Comparison of ENCODE assay signal across 8 cellular contexts in the genomic region with DNA sequence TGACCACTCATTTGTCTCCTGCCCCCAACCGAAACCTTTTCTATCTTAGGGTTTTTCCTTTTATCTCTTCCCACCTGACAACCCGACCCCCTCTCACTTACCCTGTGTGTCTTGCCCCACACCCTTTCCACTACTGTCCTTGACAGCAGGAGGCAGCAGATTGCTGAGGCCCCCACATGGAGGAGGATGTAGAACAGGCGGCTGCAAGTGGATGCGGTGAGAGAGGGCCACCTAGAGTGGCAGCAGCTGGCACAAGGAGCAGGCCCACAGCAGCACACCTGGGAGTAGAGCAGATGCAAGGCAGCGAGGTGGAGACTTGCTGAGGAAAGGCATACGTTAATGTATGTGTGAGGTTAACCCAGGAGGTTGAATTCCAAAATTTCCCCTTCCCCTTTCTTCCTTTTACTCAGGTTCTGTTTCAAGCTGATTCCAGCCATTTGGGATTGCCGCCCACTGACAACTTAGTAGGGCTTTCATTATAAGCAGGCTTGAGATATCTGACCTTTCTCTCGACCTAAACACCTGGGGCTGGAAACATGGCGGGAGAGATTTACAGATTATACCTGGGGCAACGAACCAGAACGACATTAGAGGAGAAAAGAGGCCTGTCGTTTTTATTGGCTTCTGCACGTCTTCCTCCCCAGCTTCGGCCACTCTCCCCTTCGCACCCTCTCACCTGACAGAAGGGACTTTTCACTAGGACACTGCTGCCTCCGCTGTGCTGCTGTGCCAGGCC. TPM values are rescaled to one million over a fixed set of nuclear protein-coding genes. Genes with fewer than 3 reads are reported as not detected.
DNase-seq lines count a peak whose midpoint lies in the region; ATAC-seq and TF ChIP-seq lines count a peak whose summit lies in the region.

No MANE protein-coding gene starts in this region.

- H3K4me3 Mint-ChIP-seq in activated T-helper 2 cell treated with anti-CD3 and anti-CD28 coated beads, Interferon-gamma antibody, Interleukin-2, Interleukin-4, amounts not matched to agents 10 μg/mL and 5 μg/mL and 100 μg/mL, durations not matched to agents 14 hours and 24 hours and 36 hours (ENCODE audit: low read depth) = peak overlapping the region; percentile 30

- H3K27ac Mint-ChIP-seq in activated T-helper 2 cell treated with anti-CD3 and anti-CD28 coated beads, Interferon-gamma antibody, Interleukin-2, Interleukin-4, amounts not matched to agents 10 μg/mL and 5 μg/mL and 100 μg/mL, durations not matched to agents 14 hours and 24 hours and 36 hours = peak overlapping the region; percentile 38

- H3K4me3 ChIP-seq in BLaER1 = peak overlapping the region; percentile 94; the same call in 1 of the 2 replicates
- H3K4me3 ChIP-seq in HL-60 (replicated peaks; ENCODE audit: insufficient read depth, low read length) = no peak overlapping the region
- H3K4me3 ChIP-seq in mucosa of rectum (ENCODE audit: low read length in 2 of 2) = peak overlapping the region; percentile 95 to 98

- H3K9me3 Mint-ChIP-seq in activated T-helper 2 cell treated with anti-CD3 and anti-CD28 coated beads, Interferon-gamma antibody, Interleukin-2, Interleukin-4, amounts not matched to agents 10 μg/mL and 5 μg/mL and 100 μg/mL, durations not matched to agents 14 hours and 24 hours and 36 hours = no peaks in the 10 kb centered on the region

- H3K9me3 ChIP-seq in BLaER1 = no peaks in the 10 kb centered on the region
- no peaks in the 10 kb centered on the region for H3K9me3 ChIP-seq in mucosa of rectum (ENCODE audit: control insufficient read depth in 2 of 2, low read length in 2 of 2)

- no peak overlapping the region for H3K9ac ChIP-seq in BLaER1
- H3K9ac ChIP-seq in mucosa of rectum (ENCODE audit: low read depth in 1 of 2, low read length in 2 of 2) = peak overlapping the region; percentile 64 to 93

- peaks cover 34% of the 10 kb centered on the region for H3K4me1 Mint-ChIP-seq in activated T-helper 2 cell treated with anti-CD3 and anti-CD28 coated beads, Interferon-gamma antibody, Interleukin-2, Interleukin-4, amounts not matched to agents 10 μg/mL and 5 μg/mL and 100 μg/mL, durations not matched to agents 14 hours and 24 hours and 36 hours (ENCODE audit: low read depth)

- peak overlapping the region; percentile 95 for H3K4me2 ChIP-seq in BLaER1

- no peak for TF ChIP-seq CTCF in HL-60 (IDR thresholded peaks at IDR 0.05; ENCODE audit: insufficient read depth, low read length)

- H3K27me3 Mint-ChIP-seq in activated T-helper 2 cell treated with anti-CD3 and anti-CD28 coated beads, Interferon-gamma antibody, Interleukin-2, Interleukin-4, amounts not matched to agents 10 μg/mL and 5 μg/mL and 100 μg/mL, durations not matched to agents 14 hours and 24 hours and 36 hours (ENCODE audit: low read depth) = no peaks in the 10 kb centered on the region

- ATAC-seq in HG03095 (IDR thresholded peaks at IDR 0.05; ENCODE audit: unreplicated experiment) (no peak), HG02678 (IDR thresholded peaks at IDR 0.05; ENCODE audit: unreplicated experiment) (no peak)

- H4K20me1 ChIP-seq in BLaER1 = peaks cover 40% of the 10 kb centered on the region

- H3K36me3 ChIP-seq in BLaER1 (peaks cover 89% of the 10 kb centered on the region), mucosa of rectum (ENCODE audit: control insufficient read depth in 2 of 2, insufficient read depth in 2 of 2, low read length in 2 of 2) (peaks cover 31 to 56% of the 10 kb centered on the region in 2 donors)

- H3K27me3 ChIP-seq in BLaER1 = no peaks in the 10 kb centered on the region
- no peaks in the 10 kb centered on the region for H3K27me3 ChIP-seq in HL-60 (ENCODE audit: insufficient read depth, poor library complexity, severe bottlenecking)
- no peaks in the 10 kb centered on the region for H3K27me3 ChIP-seq in mucosa of rectum (ENCODE audit: control insufficient read depth in 2 of 2, insufficient read depth in 2 of 2, low read length in 2 of 2)

- peaks cover 80% of the 10 kb centered on the region for H3K36me3 Mint-ChIP-seq in activated T-helper 2 cell treated with anti-CD3 and anti-CD28 coated beads, Interferon-gamma antibody, Interleukin-2, Interleukin-4, amounts not matched to agents 10 μg/mL and 5 μg/mL and 100 μg/mL, durations not matched to agents 14 hours and 24 hours and 36 hours (ENCODE audit: low read depth)

- H3K27ac ChIP-seq in BLaER1 (peak overlapping the region; percentile 87), HL-60 (replicated peaks) (peak overlapping the region; percentile 80; the same call in 1 of the 2 replicates), mucosa of rectum (ENCODE audit: low read depth in 2 of 2, low read length in 2 of 2) (peak overlapping the region; percentile 93 to 95)

- H3K4me1 ChIP-seq in BLaER1 (peaks cover 43% of the 10 kb centered on the region), mucosa of rectum (ENCODE audit: control insufficient read depth in 2 of 2, insufficient read depth in 2 of 2, low read length in 2 of 2) (peaks cover 33 to 38% of the 10 kb centered on the region in 2 donors)

- DNase-seq in HL-60 (ENCODE audit: low read depth in 1 of 2, low spot score in 1 of 2) (no peak), DMS114 treated with DMSO at 0.1 percent for 48 hours (lab: John Stamatoyannopoulos, UW; ENCODE audit: unreplicated experiment) (no peak), AML-193 (lab: John Stamatoyannopoulos, UW) (no peak)
- DNase-seq in activated T-helper 2 cell treated with anti-CD3 and anti-CD28 coated beads, Interferon-gamma antibody, Interleukin-2, Interleukin-4, amounts not matched to agents 10 μg/mL and 5 μg/mL and 100 μg/mL, durations not matched to agents 14 hours and 24 hours and 36 hours (ENCODE audit: low spot score) = no peak

- intact Hi-C loops in activated T-helper 2 cell treated with anti-CD3 and anti-CD28 coated beads, Interferon-gamma antibody, Interleukin-2, Interleukin-4, amounts not matched to agents 10 μg/mL and 5 μg/mL and 100 μg/mL, durations not matched to agents 14 hours and 24 hours and 36 hours (cut with micrococcal nuclease) = no loop called here

RNA-seq across cellular contexts. Expression of a gene that starts 0.6 kb away (rescaled TPM):
- 0.28 and 0.57 TPM in 2 replicates for total RNA-seq in activated T-helper 2 cell treated with anti-CD3 and anti-CD28 coated beads, Interferon-gamma antibody, Interleukin-2, Interleukin-4, amounts not matched to agents 10 μg/mL and 5 μg/mL and 100 μg/mL, durations not matched to agents 14 hours and 24 hours and 36 hours

RNA-seq across cellular contexts. Expression of a gene that starts 1.0 kb away (rescaled TPM):
- total RNA-seq in activated T-helper 2 cell treated with anti-CD3 and anti-CD28 coated beads, Interferon-gamma antibody, Interleukin-2, Interleukin-4, amounts not matched to agents 10 μg/mL and 5 μg/mL and 100 μg/mL, durations not matched to agents 14 hours and 24 hours and 36 hours = 23.6 and 24.3 TPM in 2 replicates

RNA-seq across cellular contexts. Expression of a gene that starts 7.3 kb away (rescaled TPM):
- 580 and 598 TPM in 2 replicates for total RNA-seq in activated T-helper 2 cell treated with anti-CD3 and anti-CD28 coated beads, Interferon-gamma antibody, Interleukin-2, Interleukin-4, amounts not matched to agents 10 μg/mL and 5 μg/mL and 100 μg/mL, durations not matched to agents 14 hours and 24 hours and 36 hours

RNA-seq across cellular contexts. Expression of a gene that starts 22.6 kb away (rescaled TPM):
- total RNA-seq in activated T-helper 2 cell treated with anti-CD3 and anti-CD28 coated beads, Interferon-gamma antibody, Interleukin-2, Interleukin-4, amounts not matched to agents 10 μg/mL and 5 μg/mL and 100 μg/mL, durations not matched to agents 14 hours and 24 hours and 36 hours = 1.0 and 1.3 TPM in 2 replicates

RNA-seq across cellular contexts. Expression of a gene that starts 25.1 kb away (rescaled TPM):
- 43.7 and 44.3 TPM in 2 replicates for total RNA-seq in activated T-helper 2 cell treated with anti-CD3 and anti-CD28 coated beads, Interferon-gamma antibody, Interleukin-2, Interleukin-4, amounts not matched to agents 10 μg/mL and 5 μg/mL and 100 μg/mL, durations not matched to agents 14 hours and 24 hours and 36 hours
